Comparison of ENCODE assay signal across 17 cellular contexts in genomic region chr21:10418649-10419048, GRCh38.
DNase-seq lines count a peak whose midpoint lies in the region; ATAC-seq and TF ChIP-seq lines count a peak whose summit lies in the region.
"Had no signal": no experiment of that assay in that cellular context is flagged by ENCODE, and none has a peak within 500 bp of the region (broad histone marks: within the 10 kb centered on the region; RNA-seq: fewer than 3 reads in every experiment).

No MANE protein-coding gene starts in this region.

- no peaks in the 10 kb centered on the region for H3F3A ChIP-seq in neural progenitor cell (ENCODE audit: low read depth)

- H3K4me2 ChIP-seq in neural progenitor cell: no peak overlapping the region
- H3K4me2 ChIP-seq: BLaER1 treated with 17β-estradiol and CSF1 and Interleukin-3, amounts not matched to agents 10 nM and 100 nM had no signal

- no peaks in the 10 kb centered on the region for H3K36me3 ChIP-seq in HUES48 (ENCODE audit: control insufficient read depth, insufficient read depth, low read length)
- no peaks in the 10 kb centered on the region for H3K36me3 ChIP-seq in neural progenitor cell
- H3K36me3 ChIP-seq: BLaER1 treated with 17β-estradiol and CSF1 and Interleukin-3, amounts not matched to agents 10 nM and 100 nM had no signal

- TF ChIP-seq CTCF in neural progenitor cell (IDR thresholded peaks at IDR 0.05): no peak

- no peaks in the 10 kb centered on the region for H3K4me1 ChIP-seq in HUES48 (ENCODE audit: control insufficient read depth, insufficient read depth, low read length)
- H3K4me1 ChIP-seq in neural progenitor cell: no peaks in the 10 kb centered on the region
- H3K4me1 ChIP-seq: BLaER1 treated with 17β-estradiol and CSF1 and Interleukin-3, amounts not matched to agents 10 nM and 100 nM had no signal

- no peaks in the 10 kb centered on the region for H4K20me1 ChIP-seq in neural progenitor cell (ENCODE audit: low read depth)
- H4K20me1 ChIP-seq: BLaER1 treated with 17β-estradiol and CSF1 and Interleukin-3, amounts not matched to agents 10 nM and 100 nM had no signal

- no peaks in the 10 kb centered on the region for H3K4me1 Mint-ChIP-seq in neural progenitor cell

- no peaks in the 10 kb centered on the region for H3K9me3 Mint-ChIP-seq in neural progenitor cell
- H3K9me3 Mint-ChIP-seq: CD8-positive, alpha-beta T cell had no signal

- no peaks in the 10 kb centered on the region for H3K27me3 Mint-ChIP-seq in neural progenitor cell (ENCODE audit: insufficient read depth, low read depth)

- H3K27ac Mint-ChIP-seq in neural progenitor cell: no peak overlapping the region
- H3K27ac Mint-ChIP-seq: CD8-positive, alpha-beta T cell had no signal

- no peaks in the 10 kb centered on the region for H3K36me3 Mint-ChIP-seq in neural progenitor cell
- H3K36me3 Mint-ChIP-seq: CD8-positive, alpha-beta T cell had no signal

- H3K79me2 ChIP-seq in neural progenitor cell (ENCODE audit: low read depth): no peaks in the 10 kb centered on the region

- H3K9me3 ChIP-seq in HUES48 (ENCODE audit: control insufficient read depth, insufficient read depth, low read length): peaks cover 96% of the 10 kb centered on the region
- H3K9me3 ChIP-seq in neural progenitor cell (ENCODE audit: low read depth): peaks cover 71% of the 10 kb centered on the region

- H3K4me3 ChIP-seq in HUES48 (ENCODE audit: low read depth, low read length): peak overlapping the region; percentile 23
- peak overlapping the region; percentile 0 for H3K4me3 ChIP-seq in neural progenitor cell
- H3K4me3 ChIP-seq: BLaER1 treated with 17β-estradiol and CSF1 and Interleukin-3, amounts not matched to agents 10 nM and 100 nM; K562 had no signal

- ATAC-seq in esophagus mucosa: peak; percentile 6
- ATAC-seq: CD8-positive, alpha-beta T cell; K562 had no signal

- no peak overlapping the region for H3K4me3 Mint-ChIP-seq in neural progenitor cell
- H3K4me3 Mint-ChIP-seq: CD8-positive, alpha-beta T cell had no signal

- H3K9ac ChIP-seq in HUES48 (ENCODE audit: low read depth, low read length): no peak overlapping the region
- no peak overlapping the region for H3K9ac ChIP-seq in neural progenitor cell
- H3K9ac ChIP-seq: BLaER1 treated with 17β-estradiol and CSF1 and Interleukin-3, amounts not matched to agents 10 nM and 100 nM had no signal

- H2AFZ ChIP-seq in neural progenitor cell (replicated peaks): no peak overlapping the region

- H3K27ac ChIP-seq in HUES48 (ENCODE audit: low read depth, low read length): no peak overlapping the region
- H3K27ac ChIP-seq in neural progenitor cell: no peak overlapping the region
- H3K27ac ChIP-seq: BLaER1 treated with 17β-estradiol and CSF1 and Interleukin-3, amounts not matched to agents 10 nM and 100 nM had no signal

- DNase-seq in AG08396 (ENCODE audit: low spot score) (peak; percentile 7), neural progenitor cell (ENCODE audit: low spot score) (no peak), nucleus accumbens (lab: John Stamatoyannopoulos, UW) (no peak)
- no peak for DNase-seq in activated CD4-positive, alpha-beta T cell treated with anti-CD3 and anti-CD28 coated beads, Interleukin-2, amount 50 U/mL, for 4 hours
- no peak for DNase-seq in activated CD4-positive, alpha-beta T cell treated with anti-CD3 and anti-CD28 coated beads for 1 hour
- DNase-seq: Calu3; CD8-positive, alpha-beta T cell; NCI-H1105; NCI-H510A; NCI-H748 treated with DMSO at 0.1 percent for 48 hours; OCI-M1; RPMI8226; SIG-M5 had no signal

- H3K27me3 ChIP-seq in HUES48 (ENCODE audit: control insufficient read depth, insufficient read depth, low read length) (no peaks in the 10 kb centered on the region), neural progenitor cell (no peaks in the 10 kb centered on the region)
- H3K27me3 ChIP-seq: BLaER1 treated with 17β-estradiol and CSF1 and Interleukin-3, amounts not matched to agents 10 nM and 100 nM had no signal
